8 cellular contexts compared by ENCODE assay signal in genomic region chr2:61535449-61535848, GRCh38. TPM values are rescaled to one million over a fixed set of nuclear protein-coding genes. Genes with fewer than 3 reads are reported as not detected.
DNase-seq lines count a peak whose midpoint lies in the region; ATAC-seq, FAIRE-seq and TF ChIP-seq lines count a peak whose summit lies in the region.

No MANE protein-coding gene starts in this region.

- H3K4me2 ChIP-seq in DND-41 (ENCODE audit: insufficient read depth, low read length) (peak overlapping the region; percentile 81), endothelial cell of umbilical vein (ENCODE audit: insufficient read depth, low read length) (peak overlapping the region; percentile 99)

- H3K9me3 ChIP-seq in DND-41 (ENCODE audit: insufficient read depth, low read length, severe bottlenecking) (no peaks in the 10 kb centered on the region), endothelial cell of umbilical vein (replicated peaks; ENCODE audit: control insufficient read depth, insufficient read depth, low read length) (no peaks in the 10 kb centered on the region), pancreas (no peaks in the 10 kb centered on the region)

- dilution Hi-C loops in endothelial cell of umbilical vein (cut with MboI; ENCODE audit: extremely low pct_ligation_motif_present, low sequenced_read_pairs), result no loop called here

- ATAC-seq in DND-41 (ENCODE audit: insufficient read depth, low read depth) (no peak), pancreas (no peak), HG03135 (IDR thresholded peaks at IDR 0.05; ENCODE audit: unreplicated experiment) (no peak)

- WGBS in pancreas, 2 donors, result 12 to 17% methylated on average over 5 of the region's 5 CpGs

- BruUV-seq in endothelial cell of umbilical vein (replicated peaks; lab: Mats Ljungman, UMichigan), result no TSS peak

- H4K20me1 ChIP-seq in DND-41 (ENCODE audit: insufficient read depth, low read length) (peaks cover 56% of the 10 kb centered on the region), endothelial cell of umbilical vein (replicated peaks; ENCODE audit: control insufficient read depth, extremely low read depth, insufficient read depth, low read length) (peaks cover 17% of the 10 kb centered on the region)

- H3K79me2 ChIP-seq in DND-41 (ENCODE audit: insufficient read depth, low read length) (peaks cover 90% of the 10 kb centered on the region), endothelial cell of umbilical vein (ENCODE audit: control insufficient read depth, insufficient read depth, low read length) (peaks cover 76% of the 10 kb centered on the region)

- CTCF ChIA-PET in endothelial cell of umbilical vein (lab: Charles Lee), result interaction anchor here (0.7 to 1.7 kb wide), 2 partner anchors 182 to 400 kb away, joined by 4 to 5 read pairs; no protein-coding TSS in a partner anchor

- POLR2A ChIA-PET in endothelial cell of umbilical vein (lab: Charles Lee), result no interaction called here

- H3K4me3 ChIP-seq in DND-41 (ENCODE audit: low read depth in 1 of 2, low read length in 2 of 2), result peak overlapping the region; percentile 46 to 72; a peak in 3 of 4 replicates
- H3K4me3 ChIP-seq in endothelial cell of umbilical vein (replicated peaks in 1 of 3; ENCODE audit: insufficient read depth in 1 of 3, low read depth in 1 of 3, low read length in 3 of 3), result peak overlapping the region; percentile 51 to 99 (median 90)
- H3K4me3 ChIP-seq in pancreas, result peak overlapping the region in 3 of 4 donors; percentile 41 to 65 (median 57)

- H3K9ac ChIP-seq in DND-41 (ENCODE audit: low read depth, low read length) (peak overlapping the region; percentile 92), endothelial cell of umbilical vein (replicated peaks; ENCODE audit: extremely low read depth, insufficient read depth, low read length) (peak overlapping the region; percentile 95)

- H3K9me1 ChIP-seq in endothelial cell of umbilical vein (replicated peaks; ENCODE audit: control insufficient read depth, extremely low read depth, insufficient read depth, low read length), result no peaks in the 10 kb centered on the region

- intact Hi-C loops in endothelial cell of umbilical vein (cut with micrococcal nuclease) (loop anchor here (5.0 to 10.0 kb wide), 4 partner anchors 52 to 879 kb away; partner anchors contain the start of gene REL), pancreas (cut with DNase I) (loop anchor here in 1 of 3 donors (10.0 kb wide), 1 partner anchor 61 kb away; the partner anchor contains the start of gene USP34)

- no peaks in the 10 kb centered on the region for H3K27me3 ChIP-seq in DND-41 (ENCODE audit: insufficient read depth, low read length, poor library complexity)
- H3K27me3 ChIP-seq in endothelial cell of umbilical vein (ENCODE audit: control insufficient read depth in 2 of 2, insufficient read depth in 2 of 2, low read length in 2 of 2), result no peaks in the 10 kb centered on the region
- H3K27me3 ChIP-seq in pancreas, result no peaks in the 10 kb centered on the region

- H2AFZ ChIP-seq in DND-41 (ENCODE audit: low read depth, low read length) (no peak overlapping the region), endothelial cell of umbilical vein (ENCODE audit: low read depth, low read length) (no peak overlapping the region)

- peaks cover 30% of the 10 kb centered on the region for H3K36me3 ChIP-seq in DND-41 (ENCODE audit: insufficient read depth, low read length)
- H3K36me3 ChIP-seq in endothelial cell of umbilical vein (ENCODE audit: control insufficient read depth in 2 of 2, extremely low read depth in 1 of 2, insufficient read depth in 2 of 2, low read length in 2 of 2), result peaks cover 0 to 3% of the 10 kb centered on the region in 2 experiments
- H3K36me3 ChIP-seq in pancreas, result no peaks in the 10 kb centered on the region

- H3K27ac ChIP-seq in DND-41 (ENCODE audit: low read length), result peak overlapping the region; percentile 77; the same call in 1 of the 2 replicates
- H3K27ac ChIP-seq in endothelial cell of umbilical vein (ENCODE audit: insufficient read depth, low read depth, low read length), result peak overlapping the region; percentile 11
- H3K27ac ChIP-seq in pancreas, result peak overlapping the region in 2 of 4 donors; percentile 96 to 97

- FAIRE-seq in endothelial cell of umbilical vein (lab: Jason Lieb, UNC), result no peak
- no peak for FAIRE-seq in pancreas (lab: Jason Lieb, UNC)

- TF ChIP-seq POLR2A in endothelial cell of umbilical vein (IDR thresholded peaks at IDR 0.05; ENCODE audit: low read depth, low read length), result no peak

- DNase-seq in DND-41 (no peak), OCI-M1 (lab: John Stamatoyannopoulos, UW) (peak; percentile 38), endothelial cell of umbilical vein (ENCODE audit: low read depth, low spot score) (peak; percentile 41), pancreas (no peak), NCI-H1092 treated with DMSO at 0.1 percent for 48 hours (lab: John Stamatoyannopoulos, UW) (no peak)
- DNase-seq in stimulated activated CD4-positive, alpha-beta T cell treated with anti-CD3 and anti-CD28 coated beads, Interleukin-12 subunit alpha, Interleukin-12 subunit beta, amount 100 ng/mL, for 4 hours, result no peak
- no peak for DNase-seq in stimulated activated CD4-positive, alpha-beta T cell treated with anti-CD3 and anti-CD28 coated beads, Interleukin-4, amount 100 ng/mL, for 4 hours

- TF ChIP-seq CTCF in DND-41 (IDR thresholded peaks at IDR 0.05; ENCODE audit: borderline replicate concordance, extremely low read depth, low read length, poor library complexity, severe bottlenecking), result no peak
- TF ChIP-seq CTCF in endothelial cell of umbilical vein (IDR thresholded peaks at IDR 0.05; ENCODE audit: extremely low read depth in 1 of 2, insufficient read depth in 1 of 2, low read depth in 1 of 2, low read length in 2 of 2), result no peak
- TF ChIP-seq CTCF in pancreas (IDR thresholded peaks at IDR 0.05), result no peak

- H3K4me1 ChIP-seq in DND-41 (ENCODE audit: insufficient read depth, low read length) (peaks cover 54% of the 10 kb centered on the region), endothelial cell of umbilical vein (ENCODE audit: control insufficient read depth, extremely low read depth, insufficient read depth, low read length) (peaks cover 29% of the 10 kb centered on the region), pancreas (peaks cover 12 to 39% (median 25%) of the 10 kb centered on the region in 3 donors)

TF ChIP-seq in endothelial cell of umbilical vein, 7 proteins besides CTCF, POLR2A, EP300 and RAD21:
- TF ChIP-seq MAX (IDR thresholded peaks at IDR 0.05; ENCODE audit: insufficient read depth, insufficient read length) (no peak), FOS (IDR thresholded peaks at IDR 0.05; ENCODE audit: borderline replicate concordance, insufficient read depth, low read length) (peak; percentile 45), JUN (IDR thresholded peaks at IDR 0.05; ENCODE audit: borderline replicate concordance, insufficient read depth, insufficient read length, low read depth) (peak; percentile 34), MYC (IDR thresholded peaks at IDR 0.05; ENCODE audit: low read depth, low read length) (no peak)

RNA-seq across cellular contexts. Expression of gene XPO1, which starts 2.7 kb away (rescaled TPM):
- total RNA-seq in endothelial cell of umbilical vein (148 and 166 TPM in 2 replicates), pancreas (10 to 100 TPM; 22.7 to 71.3 (median 38.0) TPM)
- polyA plus RNA-seq in endothelial cell of umbilical vein (33.8 and 46.7 TPM in 2 replicates), pancreas (10 to 100 TPM; 39.4 to 55.1 TPM)
- polyA plus RNA-seq in endothelial cell of umbilical vein (2011; cell fraction: cytosol; rRNA removed), result 52.6 and 56.1 TPM in 2 replicates
- 148 and 193 TPM in 2 replicates for polyA plus RNA-seq in endothelial cell of umbilical vein (2011; cell fraction: nucleus; rRNA removed)
- 91.3 and 145 TPM in 2 replicates for polyA plus RNA-seq in endothelial cell of umbilical vein (2012)
- 82.3 and 86.6 TPM in 2 replicates for polyA minus RNA-seq in endothelial cell of umbilical vein
- 113 TPM for polyA minus RNA-seq in endothelial cell of umbilical vein (2011; cell fraction: cytosol; rRNA and poly(A)+ RNA removed)
- 111 and 159 TPM in 2 replicates for polyA minus RNA-seq in endothelial cell of umbilical vein (2011; cell fraction: nucleus; rRNA and poly(A)+ RNA removed)

Comparison
In these comparisons a context has a peak if more than half of its experiments do, and no peak if none do; other contexts are left out.
1. DNase-seq: peak in OCI-M1 (single experiment) and endothelial cell of umbilical vein (single experiment); none in DND-41 (single experiment), pancreas (0 of 6), NCI-H1092 treated with DMSO at 0.1 percent for 48 hours (single experiment), stimulated activated CD4-positive, alpha-beta T cell treated with anti-CD3 and anti-CD28 coated beads, Interleukin-12 subunit alpha, Interleukin-12 subunit beta, amount 100 ng/mL, for 4 hours (single experiment) and stimulated activated CD4-positive, alpha-beta T cell treated with anti-CD3 and anti-CD28 coated beads, Interleukin-4, amount 100 ng/mL, for 4 hours (0 of 2).
2. Peak in every context shown above with its lines, with median percentiles within 50 percentile points of each other: H3K4me3 ChIP-seq.